ENCODE assay signal across 8 cellular contexts in the genomic region with DNA sequence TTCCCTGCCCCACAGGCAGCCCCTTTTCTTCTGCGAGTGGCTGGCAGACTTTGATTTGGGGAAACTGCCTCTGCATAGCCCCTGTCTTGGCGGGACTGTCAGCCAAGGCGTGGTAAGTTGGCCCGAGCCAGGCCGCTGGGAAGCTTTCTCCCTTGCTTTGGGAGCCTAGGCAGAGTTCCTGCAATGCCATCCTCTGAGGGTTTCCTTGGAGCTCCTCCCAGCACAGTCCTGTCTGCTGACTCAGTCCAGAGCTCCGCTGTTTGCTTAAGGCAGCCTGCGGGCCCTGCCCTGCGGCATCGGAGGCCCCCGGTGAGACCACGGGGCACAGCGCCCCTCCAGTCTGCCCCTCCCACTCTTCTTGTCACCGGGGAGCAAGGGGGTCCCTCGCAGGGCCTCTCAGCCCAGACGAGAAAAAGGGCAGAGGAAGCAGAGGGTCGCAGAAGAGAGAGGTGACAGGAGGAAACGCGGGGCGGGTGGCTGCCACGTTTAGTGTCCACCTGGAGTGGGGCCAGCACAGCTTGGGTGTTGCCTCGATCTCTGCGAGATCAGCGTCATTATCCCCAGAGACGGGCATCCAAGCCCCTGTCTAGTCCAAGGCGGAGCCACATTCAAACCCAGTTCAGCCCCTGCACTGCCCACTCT. TPM values are rescaled to one million over a fixed set of nuclear protein-coding genes. Genes with fewer than 3 reads are reported as not detected.
DNase-seq lines count a peak whose midpoint lies in the region; ATAC-seq and TF ChIP-seq lines count a peak whose summit lies in the region.

No MANE protein-coding gene starts in this region.

- ATAC-seq in HG03378 (IDR thresholded peaks at IDR 0.05; ENCODE audit: unreplicated experiment), result no peak

- no peaks in the 10 kb centered on the region for H3K9me2 ChIP-seq in OCI-LY1 (ENCODE audit: low read depth, low read length)

- no peaks in the 10 kb centered on the region for H3K27me3 ChIP-seq in OCI-LY1 (ENCODE audit: insufficient read depth, low read length)

- H3K4me3 ChIP-seq in OCI-LY1 (ENCODE audit: low read depth, low read length, poor library complexity, severe bottlenecking) (no peak overlapping the region), fibroblast of villous mesenchyme (ENCODE audit: low read depth, low read length) (no peak overlapping the region)

- no peak for TF ChIP-seq CTCF in OCI-LY1 (IDR thresholded peaks at IDR 0.05; ENCODE audit: low read length)
- no peak for TF ChIP-seq CTCF in fibroblast of villous mesenchyme (IDR thresholded peaks at IDR 0.05; ENCODE audit: insufficient read depth, low read depth, low read length)

- DNase-seq in Daoy (ENCODE audit: low read depth) (peak; percentile 86), fibroblast of villous mesenchyme (ENCODE audit: low read depth) (peak; percentile 85), pons (ENCODE audit: low spot score) (peak; percentile 15), germinal center (ENCODE audit: low spot score) (no peak)
- DNase-seq in stimulated activated CD8-positive, alpha-beta memory T cell treated with anti-CD3 and anti-CD28 coated beads, Interleukin-4, amount 100 ng/mL, for 48 hours, result no peak
- no peak for DNase-seq in stimulated activated CD4-positive, alpha-beta T cell treated with anti-CD3 and anti-CD28 coated beads, Interleukin-12 subunit alpha, Interleukin-12 subunit beta, amount 100 ng/mL, for 4 hours

- H3K9ac ChIP-seq in OCI-LY1 (ENCODE audit: low read length), result peak overlapping the region; percentile 35; the same call in 1 of the 2 replicates

- no peaks in the 10 kb centered on the region for H3K9me3 ChIP-seq in OCI-LY1 (ENCODE audit: low read length)

- H4K20me1 ChIP-seq in OCI-LY1 (ENCODE audit: insufficient read depth, low read length), result no peaks in the 10 kb centered on the region

- H2AFZ ChIP-seq in OCI-LY1 (ENCODE audit: low read length), result no peak overlapping the region

- H3K27ac ChIP-seq in OCI-LY1 (ENCODE audit: low read depth, low read length, poor library complexity, severe bottlenecking), result peak overlapping the region; percentile 73

- H3K4me1 ChIP-seq in OCI-LY1 (ENCODE audit: insufficient read depth, low read length, severe bottlenecking), result peaks cover 66% of the 10 kb centered on the region

- H3K4me2 ChIP-seq in OCI-LY1 (ENCODE audit: low read length), result peak overlapping the region; percentile 46; the same call in 1 of the 2 replicates

- no peaks in the 10 kb centered on the region for H3K36me3 ChIP-seq in OCI-LY1 (ENCODE audit: insufficient read depth, low read length)

- H3K79me2 ChIP-seq in OCI-LY1 (ENCODE audit: insufficient read depth, low read length), result no peaks in the 10 kb centered on the region

- H3F3A ChIP-seq in OCI-LY1 (ENCODE audit: insufficient read depth, low read length), result no peaks in the 10 kb centered on the region

RNA-seq across cellular contexts. Expression of gene CHST15, which starts 58.9 kb away (rescaled TPM):
- 9.5 and 11.8 TPM in 2 replicates for total RNA-seq in Daoy (2014; rRNA removed; shearing (Covaris generic))
- total RNA-seq in fibroblast of villous mesenchyme, result 7.4 and 16.4 TPM in 2 replicates

Comparison
In these comparisons a context has a peak if more than half of its experiments do, and no peak if none do; other contexts are left out.
1. DNase-seq: peak in Daoy (single experiment), fibroblast of villous mesenchyme (single experiment) and pons (single experiment); none in stimulated activated CD8-positive, alpha-beta memory T cell treated with anti-CD3 and anti-CD28 coated beads, Interleukin-4, amount 100 ng/mL, for 48 hours (single experiment), stimulated activated CD4-positive, alpha-beta T cell treated with anti-CD3 and anti-CD28 coated beads, Interleukin-12 subunit alpha, Interleukin-12 subunit beta, amount 100 ng/mL, for 4 hours (single experiment) and germinal center (single experiment).